In the genomic region with DNA sequence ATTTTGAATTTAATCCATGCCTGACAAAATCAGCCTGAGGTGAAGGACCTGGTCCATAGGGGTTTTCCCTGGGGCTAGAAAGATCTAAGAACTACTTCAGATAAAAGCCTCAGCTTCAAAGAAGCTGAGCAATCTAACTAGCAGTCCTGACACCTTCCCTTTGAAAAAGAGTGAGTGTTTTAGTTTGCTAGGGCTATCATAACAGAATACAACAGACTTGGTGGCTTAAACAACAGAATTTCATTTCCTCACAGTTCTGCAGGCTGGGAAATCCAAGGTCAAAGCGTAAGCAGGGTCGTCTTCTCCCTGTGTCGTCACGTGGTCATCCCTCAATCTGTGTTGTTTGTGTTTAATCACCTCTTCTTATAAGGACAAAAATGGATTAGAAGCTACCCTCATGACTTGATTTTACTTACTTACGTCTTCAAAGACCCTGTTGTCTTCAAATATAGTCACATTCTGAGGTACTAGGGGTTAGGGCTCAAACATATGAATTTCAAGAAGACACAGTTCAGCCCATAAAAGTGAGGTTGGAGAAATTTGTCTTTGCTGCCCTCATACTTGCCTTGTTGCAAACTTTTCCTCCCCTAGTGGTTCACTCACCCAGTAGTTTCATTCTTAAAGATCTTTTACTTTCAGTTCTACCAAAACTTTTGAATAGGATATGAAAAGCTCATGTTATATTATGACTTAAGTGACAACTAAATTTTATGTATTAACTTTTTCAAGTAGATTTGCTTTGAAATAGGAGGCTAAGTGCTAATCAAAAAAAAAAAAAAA, we compare ENCODE assay signal across 10 cellular contexts.
DNase-seq lines count a peak whose midpoint lies in the region; ATAC-seq and TF ChIP-seq lines count a peak whose summit lies in the region.
"Had no signal": no experiment of that assay in that cellular context is flagged by ENCODE, and none has a peak within 500 bp of the region (broad histone marks: within the 10 kb centered on the region; RNA-seq: fewer than 3 reads in every experiment).

No MANE protein-coding gene starts in this region.

- peak overlapping the region in 1 of 2 experiments; percentile 88 for H2BK12ac ChIP-seq in mesenchymal stem cell (ENCODE audit: low read length in 2 of 2)
- no peak overlapping the region for H2BK12ac ChIP-seq in neuronal stem cell (ENCODE audit: low read length)

- H3K27me3 ChIP-seq in mesenchymal stem cell (ENCODE audit: control insufficient read depth in 1 of 2, insufficient read depth in 1 of 2, low read length in 2 of 2) (no peaks in the 10 kb centered on the region), neuronal stem cell (ENCODE audit: control insufficient read depth in 3 of 3, insufficient read depth in 3 of 3, low read depth in 1 of 3, low read length in 3 of 3) (no peaks in the 10 kb centered on the region), gastroesophageal sphincter (no peaks in the 10 kb centered on the region)

- no peak overlapping the region for H3K4me3 ChIP-seq in mesenchymal stem cell (ENCODE audit: insufficient read depth in 1 of 2, low read depth in 1 of 2, low read length in 2 of 2)
- no peak overlapping the region for H3K4me3 ChIP-seq in neuronal stem cell (ENCODE audit: low read length in 2 of 2)
- no peak overlapping the region for H3K4me3 ChIP-seq in gastroesophageal sphincter

- TF ChIP-seq CTCF in gastroesophageal sphincter (IDR thresholded peaks at IDR 0.05): no peak

- H3K4me1 ChIP-seq in mesenchymal stem cell (ENCODE audit: control insufficient read depth, insufficient read depth, low read depth, low read length) (no peaks in the 10 kb centered on the region), neuronal stem cell (ENCODE audit: control insufficient read depth in 2 of 2, insufficient read depth in 1 of 2, low read depth in 1 of 2, low read length in 2 of 2) (peaks cover 0 to 4% of the 10 kb centered on the region in 2 donors), gastroesophageal sphincter (peaks cover 0 to 13% (median 0%) of the 10 kb centered on the region in 3 donors)

- no peak for TF ChIP-seq POLR2A in gastroesophageal sphincter (IDR thresholded peaks at IDR 0.05)

- H2BK120ac ChIP-seq in mesenchymal stem cell (ENCODE audit: low read depth, low read length): no peak overlapping the region
- H2BK120ac ChIP-seq in neuronal stem cell (ENCODE audit: low read depth, low read length): no peak overlapping the region

- no peak overlapping the region for H2BK15ac ChIP-seq in mesenchymal stem cell (ENCODE audit: low read depth, poor library complexity, severe bottlenecking)
- no peak overlapping the region for H2BK15ac ChIP-seq in neuronal stem cell (ENCODE audit: low read length)

- H4K91ac ChIP-seq in mesenchymal stem cell (ENCODE audit: low read length) (no peak overlapping the region), neuronal stem cell (ENCODE audit: low read depth, low read length, poor library complexity) (no peak overlapping the region)

- peak; percentile 22 for DNase-seq in mesenchymal stem cell
- no peak for DNase-seq in AG08396 (ENCODE audit: low spot score)
- no peak for DNase-seq in Right ventricle myocardium inferior (ENCODE audit: missing footprints)
- no peak for DNase-seq in neuronal stem cell (ENCODE audit: low spot score)
- DNase-seq: nucleus accumbens, WERI-Rb-1 had no signal

- H3K14ac ChIP-seq in mesenchymal stem cell (ENCODE audit: low read length in 2 of 2): no peak overlapping the region
- no peak overlapping the region for H3K14ac ChIP-seq in neuronal stem cell (ENCODE audit: low read length)

- H3K4me2 ChIP-seq in mesenchymal stem cell (ENCODE audit: low read length, poor library complexity, severe bottlenecking) (no peak overlapping the region), neuronal stem cell (ENCODE audit: insufficient read depth, low read length, poor library complexity, severe bottlenecking) (no peak overlapping the region)

- WGBS in mesenchymal stem cell: no CpG with 5 or more reads among the region's 5 CpGs
- whole genome bisulfite sequencing in neuronal stem cell (ENCODE audit: extremely low coverage in 2 of 2, insufficient read length in 2 of 2, insufficient replicate concordance in 1 of 2), 2 donors: no CpG with 5 or more reads among the region's 5 CpGs
- 88 to 100% methylated on average over 5 of the region's 5 CpGs for WGBS in gastroesophageal sphincter (ENCODE audit: low coverage in 1 of 2), 2 donors

- H3K18ac ChIP-seq in mesenchymal stem cell (ENCODE audit: low read depth in 1 of 2, low read length in 2 of 2) (no peak overlapping the region), neuronal stem cell (ENCODE audit: low read length) (no peak overlapping the region)

- ATAC-seq in GM18868 (IDR thresholded peaks at IDR 0.05; ENCODE audit: unreplicated experiment) (peak; percentile 78), GM21717 (IDR thresholded peaks at IDR 0.05; ENCODE audit: unreplicated experiment) (peak; percentile 88), HG03432 (IDR thresholded peaks at IDR 0.05; ENCODE audit: unreplicated experiment) (peak; percentile 86), Right ventricle myocardium inferior (no peak), gastroesophageal sphincter (no peak)

- no peak overlapping the region for H2BK5ac ChIP-seq in mesenchymal stem cell (ENCODE audit: low read depth, low read length, poor library complexity, severe bottlenecking)
- no peak overlapping the region for H2BK5ac ChIP-seq in neuronal stem cell (ENCODE audit: low read length)

- H3K79me1 ChIP-seq in mesenchymal stem cell (replicated peaks; ENCODE audit: low read length, poor library complexity, severe bottlenecking) (no peaks in the 10 kb centered on the region), neuronal stem cell (ENCODE audit: low read depth, low read length) (no peaks in the 10 kb centered on the region)

- no peak overlapping the region for H3K9ac ChIP-seq in mesenchymal stem cell (ENCODE audit: low read length)
- no peak overlapping the region for H3K9ac ChIP-seq in neuronal stem cell (ENCODE audit: low read depth, low read length, poor library complexity)

- H3K23ac ChIP-seq in mesenchymal stem cell (ENCODE audit: low read length in 2 of 2): no peak overlapping the region
- H3K23ac ChIP-seq in neuronal stem cell (ENCODE audit: low read depth, low read length, poor library complexity): no peak overlapping the region

- H2AK5ac ChIP-seq in mesenchymal stem cell (ENCODE audit: low read length, severe bottlenecking) (peak overlapping the region; percentile 69), neuronal stem cell (ENCODE audit: low read depth, low read length) (no peak overlapping the region)

- intact Hi-C loops in Right ventricle myocardium inferior (cut with DNase I): no loop called here

- H3K4ac ChIP-seq in mesenchymal stem cell (ENCODE audit: low read depth in 1 of 2, low read length in 2 of 2) (no peak overlapping the region), neuronal stem cell (ENCODE audit: low read length) (no peak overlapping the region)

- H3K9me3 ChIP-seq in mesenchymal stem cell (ENCODE audit: control insufficient read depth, low read length) (no peaks in the 10 kb centered on the region), neuronal stem cell (replicated peaks in 1 of 2; ENCODE audit: control insufficient read depth in 2 of 2, insufficient read depth in 1 of 2, low read depth in 1 of 2, low read length in 2 of 2) (no peaks in the 10 kb centered on the region), gastroesophageal sphincter (no peaks in the 10 kb centered on the region)

- peak overlapping the region; percentile 17 for H3K27ac ChIP-seq in mesenchymal stem cell (ENCODE audit: low read length, poor library complexity, severe bottlenecking)
- no peak overlapping the region for H3K27ac ChIP-seq in neuronal stem cell (replicated peaks; ENCODE audit: low read length)
- no peak overlapping the region for H3K27ac ChIP-seq in gastroesophageal sphincter
- H3K27ac ChIP-seq: WERI-Rb-1 had no signal

- H3K36me3 ChIP-seq in mesenchymal stem cell (ENCODE audit: control insufficient read depth in 1 of 2, insufficient read depth in 2 of 2, low read depth in 1 of 2, low read length in 2 of 2) (no peaks in the 10 kb centered on the region), neuronal stem cell (replicated peaks in 1 of 2; ENCODE audit: control insufficient read depth in 2 of 2, insufficient read depth in 2 of 2, low read length in 2 of 2) (no peaks in the 10 kb centered on the region), gastroesophageal sphincter (no peaks in the 10 kb centered on the region)
- H3K36me3 ChIP-seq: WERI-Rb-1 had no signal

- H2AFZ ChIP-seq in mesenchymal stem cell (ENCODE audit: low read depth, low read length): no peak overlapping the region
- no peak overlapping the region for H2AFZ ChIP-seq in neuronal stem cell (ENCODE audit: low read length)

- no peak for TF ChIP-seq EP300 in gastroesophageal sphincter (IDR thresholded peaks at IDR 0.05)

- peak overlapping the region; percentile 35 for H4K8ac ChIP-seq in mesenchymal stem cell (ENCODE audit: low read length)
- no peak overlapping the region for H4K8ac ChIP-seq in neuronal stem cell (ENCODE audit: low read depth, low read length)

Comparison
In these comparisons a context has a peak if more than half of its experiments do, and no peak if none do; other contexts are left out.
1. ATAC-seq: peak in GM18868 (single experiment), GM21717 (single experiment) and HG03432 (single experiment); none in Right ventricle myocardium inferior (single experiment) and gastroesophageal sphincter (single experiment).